ENCODE assay signal across 31 cellular contexts in genomic region chr1:237888143-237888542, GRCh38. TPM values are rescaled to one million over a fixed set of nuclear protein-coding genes. Genes with fewer than 3 reads are reported as not detected.
"Had no signal": no experiment of that assay in that cellular context is flagged by ENCODE, and none has a peak within 500 bp of the region (broad histone marks: within the 10 kb centered on the region; RNA-seq: fewer than 3 reads in every experiment).

No MANE protein-coding gene starts in this region.

- ATAC-seq: gastrocnemius medialis; naive thymus-derived CD4-positive, alpha-beta T cell; T-helper 17 cell had no signal

- H3K27ac ChIP-seq: esophagus squamous epithelium, gastrocnemius medialis, hepatocyte, pancreas, prostate gland, sigmoid colon, thoracic aorta had no signal

- H3K4me1 Mint-ChIP-seq: activated CD4-positive, alpha-beta T cell treated with anti-CD3 and anti-CD28 coated beads, Interleukin-2, amount 10 ng/mL, durations not matched to agents 24 days and 14 days; central memory CD8-positive, alpha-beta T cell; memory B cell; naive thymus-derived CD4-positive, alpha-beta T cell; T-helper 17 cell had no signal

- H2AFZ ChIP-seq: hepatocyte had no signal

- H3K9me3 Mint-ChIP-seq: activated CD4-positive, alpha-beta memory T cell treated with anti-CD3 and anti-CD28 coated beads for 36 hours; endodermal cell; memory B cell had no signal

- H3K79me2 ChIP-seq: hepatocyte had no signal

- H3K4me2 ChIP-seq: hepatocyte had no signal

- H3K4me1 ChIP-seq: gastrocnemius medialis, pancreas, prostate gland, sigmoid colon had no signal

- DNase-seq: activated CD4-positive, alpha-beta memory T cell treated with anti-CD3 and anti-CD28 coated beads for 36 hours; activated CD4-positive, alpha-beta T cell treated with anti-CD3 and anti-CD28 coated beads, Interleukin-2, amount 10 ng/mL, durations not matched to agents 24 days and 14 days; activated CD4-positive, CD25-positive, alpha-beta regulatory T cell treated with anti-CD3 and anti-CD28 coated beads, Interleukin-2, amount 50 U/mL, for 72 hours; activated CD8-positive, alpha-beta memory T cell treated with anti-CD3 and anti-CD28 coated beads, Interleukin-2, amount 50 U/mL, for 4 hours; activated gamma-delta T cell treated with Interleukin-2 at 50 U/mL for 16 hours; activated naive CD4-positive, alpha-beta T cell treated with anti-CD3 and anti-CD28 coated beads, Interleukin-2, amount 50 U/mL, for 16 hours; activated T-cell treated with anti-CD3 and anti-CD28 coated beads, Interleukin-2, amount 50 U/mL, for 1 hour; amniotic stem cell; endodermal cell; esophagus squamous epithelium; gastrocnemius medialis; glutamatergic neuron; kidney; midbrain; naive thymus-derived CD4-positive, alpha-beta T cell; pancreas; sigmoid colon; small intestine; stimulated activated CD4-positive, alpha-beta T cell treated with anti-CD3 and anti-CD28 coated beads, Interleukin-4, amount 100 ng/mL, for 4 hours; stimulated activated CD8-positive, alpha-beta memory T cell treated with anti-CD3 and anti-CD28 coated beads, Interleukin-4, amount 100 ng/mL, for 48 hours; stimulated activated naive CD4-positive, alpha-beta T cell; T-helper 17 cell had no signal

- H3K9me3 ChIP-seq: esophagus squamous epithelium, gastrocnemius medialis, pancreas, prostate gland, sigmoid colon, thoracic aorta had no signal

- H3K4me3 Mint-ChIP-seq: activated CD4-positive, alpha-beta memory T cell treated with anti-CD3 and anti-CD28 coated beads for 36 hours; activated CD4-positive, alpha-beta T cell treated with anti-CD3 and anti-CD28 coated beads, Interleukin-2, amount 10 ng/mL, durations not matched to agents 24 days and 14 days; central memory CD8-positive, alpha-beta T cell; dendritic cell treated with granulocyte-macrophage colony-stimulating factor and Interleukin-4, amounts not matched to agents 40 ng/mL and 50 ng/mL, for 4 days; endodermal cell; memory B cell; naive thymus-derived CD4-positive, alpha-beta T cell; T-helper 17 cell had no signal

- H3K27me3 ChIP-seq: esophagus squamous epithelium, gastrocnemius medialis, hepatocyte, pancreas, sigmoid colon had no signal

- H3K36me3 ChIP-seq: esophagus squamous epithelium, gastrocnemius medialis, pancreas, prostate gland, sigmoid colon, thoracic aorta had no signal

- H3K27me3 Mint-ChIP-seq: activated CD4-positive, alpha-beta memory T cell treated with anti-CD3 and anti-CD28 coated beads for 36 hours; activated CD4-positive, alpha-beta T cell treated with anti-CD3 and anti-CD28 coated beads, Interleukin-2, amount 10 ng/mL, durations not matched to agents 24 days and 14 days; central memory CD8-positive, alpha-beta T cell; dendritic cell treated with granulocyte-macrophage colony-stimulating factor and Interleukin-4, amounts not matched to agents 40 ng/mL and 50 ng/mL, for 4 days; memory B cell; T-helper 17 cell had no signal

- H3K36me3 Mint-ChIP-seq: activated CD4-positive, alpha-beta memory T cell treated with anti-CD3 and anti-CD28 coated beads for 36 hours; memory B cell had no signal

- H3K4me3 ChIP-seq: esophagus squamous epithelium, gastrocnemius medialis, hepatocyte, pancreas, prostate gland, sigmoid colon, thoracic aorta had no signal

- H3K27ac Mint-ChIP-seq: activated CD4-positive, alpha-beta memory T cell treated with anti-CD3 and anti-CD28 coated beads for 36 hours; activated CD4-positive, alpha-beta T cell treated with anti-CD3 and anti-CD28 coated beads, Interleukin-2, amount 10 ng/mL, durations not matched to agents 24 days and 14 days; dendritic cell treated with granulocyte-macrophage colony-stimulating factor and Interleukin-4, amounts not matched to agents 40 ng/mL and 50 ng/mL, for 4 days; endodermal cell; memory B cell; naive thymus-derived CD4-positive, alpha-beta T cell; T-helper 17 cell had no signal

RNA-seq across cellular contexts. Expression of gene ZP4, which starts 2.6 kb away (rescaled TPM):
- total RNA-seq: activated CD4-positive, alpha-beta memory T cell treated with anti-CD3 and anti-CD28 coated beads for 36 hours; activated CD4-positive, alpha-beta T cell treated with anti-CD3 and anti-CD28 coated beads, Interleukin-2, amount 10 ng/mL, durations not matched to agents 24 days and 14 days; activated CD8-positive, alpha-beta memory T cell treated with anti-CD3 and anti-CD28 coated beads for 36 hours; endodermal cell; esophagus squamous epithelium; gastrocnemius medialis; kidney; lower leg skin; naive thymus-derived CD4-positive, alpha-beta T cell; pancreas; prostate gland; sigmoid colon; subcutaneous adipose tissue; T-helper 17 cell; thoracic aorta had no signal
